In genomic region chr17:19338031-19338990, GRCh38 we compare ENCODE assay signal across 8 cellular contexts. TPM values are rescaled to one million over a fixed set of nuclear protein-coding genes. Genes with fewer than 3 reads are reported as not detected.
DNase-seq lines count a peak whose midpoint lies in the region; ATAC-seq and TF ChIP-seq lines count a peak whose summit lies in the region.

No MANE protein-coding gene starts in this region.

- H4K20me1 ChIP-seq in GM23248 (ENCODE audit: insufficient read depth) = no peaks in the 10 kb centered on the region

- H3F3A ChIP-seq in GM23248 (ENCODE audit: insufficient read depth) = peaks cover 9% of the 10 kb centered on the region; the same call in 1 of the 2 replicates

- intact Hi-C loops in psoas muscle (cut with DNase I) = no loop called here

- WGBS in GM23248 (ENCODE audit: low coverage in 1 of 2, low lambda C conversion rate in 2 of 2, missing lambda C conversion rate in 2 of 2), 2 experiments = 99% methylated on average over 7 of the region's 7 CpGs
- 57 to 69% (median 64%) methylated on average over 7 of the region's 7 CpGs for WGBS in psoas muscle, 3 donors

- no peak overlapping the region for H3K4me3 Mint-ChIP-seq in activated T-cell treated with anti-CD3 and anti-CD28 coated beads, Interleukin-2, amount 50 U/mL, for 24 hours

- H3K27ac ChIP-seq in GM23248 (no peak overlapping the region), psoas muscle (no peak overlapping the region)

- peak; percentile 80 for DNase-seq in CD1c-positive myeloid dendritic cell (ENCODE audit: extremely low spot score)
- DNase-seq in GM23248 = peak; percentile 48
- peak; percentile 25 for DNase-seq in OCI-M1 (lab: John Stamatoyannopoulos, UW)
- DNase-seq in activated T-cell treated with anti-CD3 and anti-CD28 coated beads, Interleukin-2, amount 50 U/mL, for 24 hours = peak; percentile 69
- DNase-seq in fibroblast of pulmonary artery (ENCODE audit: low read depth) = peak; percentile 59
- peak; percentile 66 to 81 for DNase-seq in psoas muscle
- DNase-seq in superior temporal gyrus (ENCODE audit: extremely low spot score) = no peak

- ATAC-seq in psoas muscle (peak; percentile 80 to 86 (median 84)), HG02870 (IDR thresholded peaks at IDR 0.05; ENCODE audit: unreplicated experiment) (no peak)

- H3K9me3 ChIP-seq in GM23248 (ENCODE audit: low read depth) (no peaks in the 10 kb centered on the region), psoas muscle (no peaks in the 10 kb centered on the region)

- H3K9me3 Mint-ChIP-seq in activated T-cell treated with anti-CD3 and anti-CD28 coated beads, Interleukin-2, amount 50 U/mL, for 24 hours = no peaks in the 10 kb centered on the region

- no peaks in the 10 kb centered on the region for H3K9me2 ChIP-seq in GM23248 (ENCODE audit: insufficient read depth)

- H3K79me2 ChIP-seq in GM23248 (ENCODE audit: insufficient read depth) = no peaks in the 10 kb centered on the region

- peaks cover 53% of the 10 kb centered on the region for H3K27me3 Mint-ChIP-seq in activated T-cell treated with anti-CD3 and anti-CD28 coated beads, Interleukin-2, amount 50 U/mL, for 24 hours

- in situ Hi-C loops in GM23248 (cut with MboI) = no loop called here

- no peaks in the 10 kb centered on the region for H3K4me1 Mint-ChIP-seq in activated T-cell treated with anti-CD3 and anti-CD28 coated beads, Interleukin-2, amount 50 U/mL, for 24 hours (ENCODE audit: low read depth)

- H3K27ac Mint-ChIP-seq in activated T-cell treated with anti-CD3 and anti-CD28 coated beads, Interleukin-2, amount 50 U/mL, for 24 hours = no peak overlapping the region

- peak; percentile 59 for TF ChIP-seq CTCF in fibroblast of pulmonary artery (IDR thresholded peaks at IDR 0.05; ENCODE audit: low read length, missing control alignments)
- peak; percentile 66 for TF ChIP-seq CTCF in psoas muscle (IDR thresholded peaks at IDR 0.05)

- H3K9ac ChIP-seq in GM23248 = no peak overlapping the region

- H2AFZ ChIP-seq in GM23248 = no peak overlapping the region

- H3K27me3 ChIP-seq in GM23248 (replicated peaks; ENCODE audit: insufficient read depth) = no peaks in the 10 kb centered on the region
- H3K27me3 ChIP-seq in psoas muscle (ENCODE audit: insufficient read depth in 3 of 3, low read length in 2 of 3) = no peaks in the 10 kb centered on the region

- no peak overlapping the region for H3K4me2 ChIP-seq in GM23248 (ENCODE audit: unreplicated experiment)

- H3K4me1 ChIP-seq in GM23248 (ENCODE audit: insufficient read depth) (0 out of 2 replicates have a peak, but pooled peaks cover 7% of the 10 kb centered on the region), psoas muscle (peaks cover 3% of the 10 kb centered on the region)

- no peak overlapping the region for H3K4me3 ChIP-seq in GM23248
- no peak overlapping the region for H3K4me3 ChIP-seq in fibroblast of pulmonary artery (replicated peaks; ENCODE audit: low read depth, low read length)
- no peak overlapping the region for H3K4me3 ChIP-seq in psoas muscle

- H3K36me3 ChIP-seq in GM23248 (ENCODE audit: low read depth) (no peaks in the 10 kb centered on the region), psoas muscle (ENCODE audit: insufficient read depth in 1 of 2, low read depth in 1 of 2) (peaks cover 0 to 17% of the 10 kb centered on the region in 2 donors)

- no peaks in the 10 kb centered on the region for H3K36me3 Mint-ChIP-seq in activated T-cell treated with anti-CD3 and anti-CD28 coated beads, Interleukin-2, amount 50 U/mL, for 24 hours (ENCODE audit: low read depth)

RNA-seq across cellular contexts. Expression of gene B9D1, which starts 24.2 kb away (rescaled TPM):
- 14.9 and 15.5 TPM in 2 replicates for total RNA-seq in GM23248 (2014; rRNA removed; shearing (Covaris generic))
- 24.4 and 25.2 TPM in 2 replicates for polyA plus RNA-seq in GM23248 (2016; fragmentation: Nextera tagmentation; extraction: Ambion mirVana)
- 1 to 10 TPM; 4.7 to 8.7 (median 6.4) TPM for total RNA-seq in psoas muscle
- 1 to 10 TPM; 7.0 to 9.2 (median 7.3) TPM for polyA plus RNA-seq in psoas muscle

RNA-seq across cellular contexts. Expression of gene MAPK7, which starts 40.0 kb away (rescaled TPM):
- total RNA-seq in GM23248 (2014; rRNA removed; shearing (Covaris generic)) = 11.3 and 21.2 TPM in 2 replicates
- polyA plus RNA-seq in GM23248 (2016; fragmentation: Nextera tagmentation; extraction: Ambion mirVana) (25.7 and 28.6 TPM in 2 replicates), psoas muscle (10 to 100 TPM in 1 of 3 donors, 1 to 10 TPM in 2; 6.1 to 12.6 (median 6.9) TPM)
- 1 to 10 TPM; 6.7 to 9.8 (median 7.6) TPM for total RNA-seq in psoas muscle

RNA-seq across cellular contexts. Expression of gene MFAP4, which starts 48.7 kb away (rescaled TPM):
- total RNA-seq in GM23248 (2014; rRNA removed; shearing (Covaris generic)) = 79.0 and 97.8 TPM in 2 replicates
- polyA plus RNA-seq in GM23248 (2016; fragmentation: Nextera tagmentation; extraction: Ambion mirVana) (155 and 156 TPM in 2 replicates), psoas muscle (1 to 10 TPM; 5.8 to 8.9 (median 6.7) TPM)
- total RNA-seq in psoas muscle = 10 to 100 TPM in 2 of 4 donors, 1 to 10 TPM in 2; 8.7 to 44.5 (median 15.1) TPM
